Comparison of ENCODE assay signal across 13 cellular contexts in the genomic region with DNA sequence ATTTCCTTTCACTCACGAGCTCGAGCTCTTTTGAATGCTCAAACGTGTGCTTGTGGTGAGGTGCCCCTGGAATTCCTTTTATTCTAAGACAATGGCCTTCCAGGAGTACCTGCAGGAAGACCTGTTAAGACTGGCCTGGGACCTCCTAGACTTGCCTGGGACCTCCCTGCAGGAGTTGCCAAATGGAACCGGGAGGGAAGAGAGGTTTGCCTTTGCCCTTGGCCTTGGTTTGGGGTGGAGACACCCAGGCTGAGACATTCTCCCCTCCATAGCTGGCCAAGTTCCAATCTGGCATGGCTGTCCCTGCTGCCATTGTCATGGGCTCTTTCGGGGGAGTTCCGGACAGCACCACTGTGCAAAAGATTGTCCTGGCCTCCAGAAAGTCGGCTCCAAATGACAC. TPM values are rescaled to one million over a fixed set of nuclear protein-coding genes. Genes with fewer than 3 reads are reported as not detected.
DNase-seq lines count a peak whose midpoint lies in the region; ATAC-seq and TF ChIP-seq lines count a peak whose summit lies in the region.
"Had no signal": no experiment of that assay in that cellular context is flagged by ENCODE, and none has a peak within 500 bp of the region (broad histone marks: within the 10 kb centered on the region; RNA-seq: fewer than 3 reads in every experiment).

No MANE protein-coding gene starts in this region.

- H3K4me3 Mint-ChIP-seq in H9: no peak overlapping the region

- no peak overlapping the region for H3K4ac ChIP-seq in H9 (ENCODE audit: low read depth, low read length)

- no peaks in the 10 kb centered on the region for H3K79me1 ChIP-seq in H9 (ENCODE audit: insufficient read depth, low read depth, low read length, poor library complexity, severe bottlenecking)

- H3T11ph ChIP-seq in H9 (ENCODE audit: low read length): no peak overlapping the region

- no peak overlapping the region for H3K4me3 ChIP-seq in adrenal gland
- no peak overlapping the region for H3K4me3 ChIP-seq in right lobe of liver
- H3K4me3 ChIP-seq in subcutaneous abdominal adipose tissue (ENCODE audit: low read depth in 1 of 5, low read length in 5 of 5): peak overlapping the region in 1 of 5 donors; percentile 29

- no peak overlapping the region for H4K5ac ChIP-seq in H9 (ENCODE audit: insufficient read length, low read depth, low read length)

- H2BK20ac ChIP-seq in H9 (ENCODE audit: low read depth, low read length, poor library complexity, severe bottlenecking): no peak overlapping the region

- peaks cover 2% of the 10 kb centered on the region for H3K27me3 Mint-ChIP-seq in H9 (ENCODE audit: low read depth)

- H3K79me2 ChIP-seq in H9 (ENCODE audit: insufficient read depth, low read length): no peaks in the 10 kb centered on the region

- no peak overlapping the region for H3K23ac ChIP-seq in H9 (ENCODE audit: insufficient read length, low read depth, low read length)

- intact Hi-C loops in adrenal gland (cut with DNase I) (no loop called here), right lobe of liver (cut with DNase I) (loop anchor here in 1 of 2 donors (5.0 kb wide), 1 partner anchor 43 kb away; a partner anchor contains a TSS)

- H3K18ac ChIP-seq in H9 (ENCODE audit: insufficient read length, low read depth, low read length): no peak overlapping the region

- TF ChIP-seq POLR2A in adrenal gland (IDR thresholded peaks at IDR 0.05) (no peak), right lobe of liver (IDR thresholded peaks at IDR 0.05) (no peak)

- H3K4me1 ChIP-seq in H9 (ENCODE audit: insufficient read depth, low read length) (peaks cover 6% of the 10 kb centered on the region; the same call in 1 of the 2 replicates), adrenal gland (replicated peaks in 1 of 2) (peaks cover 53 to 69% of the 10 kb centered on the region in 2 donors), right lobe of liver (peaks cover 0 to 54% (median 29%) of the 10 kb centered on the region in 4 donors), subcutaneous abdominal adipose tissue (ENCODE audit: control insufficient read depth in 5 of 5, insufficient read depth in 5 of 5, low read length in 5 of 5) (peaks cover 22 to 66% (median 58%) of the 10 kb centered on the region in 5 donors)

- H3K4me1 Mint-ChIP-seq in H9: peaks cover 34 to 37% of the 10 kb centered on the region in 2 experiments

- DNase-seq in H9 (peak; percentile 52), adrenal gland (peak in 6 of 7 donors; percentile 51 to 78 (median 68)), right lobe of liver (peak in 1 of 3 donors; percentile 51), NCI-H1436 treated with DMSO at 0.1 percent for 48 hours (lab: John Stamatoyannopoulos, UW) (no peak)
- DNase-seq: activated effector memory CD4-positive, alpha-beta T cell treated with anti-CD3 and anti-CD28 coated beads, Interleukin-2, amount 50 U/mL, for 16 hours; DMS79 treated with DMSO at 0.1 percent for 48 hours; GOT3; islet precursor cell; NCI-H1092; retina had no signal

- no peaks in the 10 kb centered on the region for H3K27me3 ChIP-seq in H9 (ENCODE audit: insufficient read depth, low read length)
- no peaks in the 10 kb centered on the region for H3K27me3 ChIP-seq in adrenal gland
- H3K27me3 ChIP-seq in right lobe of liver: no peaks in the 10 kb centered on the region
- no peaks in the 10 kb centered on the region for H3K27me3 ChIP-seq in subcutaneous abdominal adipose tissue (ENCODE audit: control insufficient read depth in 5 of 5, insufficient read depth in 4 of 5, low read length in 5 of 5)

- H2BK15ac ChIP-seq in H9 (ENCODE audit: low read depth, low read length): no peak overlapping the region

- H3K9ac ChIP-seq in H9 (ENCODE audit: extremely low read depth, insufficient read length, low read length) (no peak overlapping the region), subcutaneous abdominal adipose tissue (ENCODE audit: low read length in 5 of 5) (peak overlapping the region in 2 of 5 donors; percentile 13 to 15)

- H3K9me3 ChIP-seq in H9 (ENCODE audit: control insufficient read depth, low read depth, low read length) (no peaks in the 10 kb centered on the region), adrenal gland (replicated peaks in 1 of 3) (no peaks in the 10 kb centered on the region), right lobe of liver (no peaks in the 10 kb centered on the region), subcutaneous abdominal adipose tissue (ENCODE audit: control insufficient read depth in 5 of 5, low read length in 5 of 5) (no peaks in the 10 kb centered on the region)

- no peaks in the 10 kb centered on the region for H4K20me1 ChIP-seq in H9 (ENCODE audit: control insufficient read depth, insufficient read depth, insufficient read length)

- no peaks in the 10 kb centered on the region; a peak in 1 of 5 replicates for H3K9me3 Mint-ChIP-seq in H9

- no peak overlapping the region for H2BK5ac ChIP-seq in H9 (ENCODE audit: insufficient read length, low read length)

- no peak overlapping the region for H4K8ac ChIP-seq in H9 (replicated peaks; ENCODE audit: insufficient read length, low read depth, low read length)

- H3K56ac ChIP-seq in H9 (ENCODE audit: insufficient read length, low read depth, low read length): no peak overlapping the region

- 0 out of 2 replicates have a peak overlapping the region, but pooled peaks have one; percentile 3 for H3K14ac ChIP-seq in H9 (ENCODE audit: insufficient read depth, low read length)

- H3K23me2 ChIP-seq in H9 (ENCODE audit: insufficient read length, low read depth, low read length, poor library complexity, severe bottlenecking): peaks cover 3% of the 10 kb centered on the region

- H3K27ac ChIP-seq in H9 (ENCODE audit: insufficient read length, low read depth, low read length) (no peak overlapping the region), adrenal gland (peak overlapping the region; percentile 71 to 98 (median 95)), right lobe of liver (peak overlapping the region; percentile 75 to 95 (median 78)), subcutaneous abdominal adipose tissue (ENCODE audit: low read depth, low read length) (peak overlapping the region; percentile 89)

- no peak overlapping the region for H2AFZ ChIP-seq in H9 (ENCODE audit: low read length)

- no peak overlapping the region for H2BK120ac ChIP-seq in H9 (ENCODE audit: low read depth, low read length, poor library complexity, severe bottlenecking)

- H3K36me3 Mint-ChIP-seq in H9 (ENCODE audit: insufficient read depth in 1 of 3, low read depth in 3 of 3): no peaks in the 10 kb centered on the region

- no peaks in the 10 kb centered on the region for H3K36me3 ChIP-seq in adrenal gland (replicated peaks in 1 of 2)
- no peaks in the 10 kb centered on the region for H3K36me3 ChIP-seq in right lobe of liver
- H3K36me3 ChIP-seq in subcutaneous abdominal adipose tissue (ENCODE audit: control insufficient read depth in 5 of 5, insufficient read depth in 5 of 5, low read length in 5 of 5): no peaks in the 10 kb centered on the region

- TF ChIP-seq CTCF in H9 (conservative IDR thresholded peaks at IDR 0.05) (no peak), adrenal gland (IDR thresholded peaks at IDR 0.05) (no peak), right lobe of liver (IDR thresholded peaks at IDR 0.05) (no peak)

- no peak overlapping the region for H3K4me2 ChIP-seq in H9 (ENCODE audit: insufficient read depth, insufficient read length, low read length)

- no CpG with 5 or more reads among the region's 7 CpGs for WGBS in H9 (ENCODE audit: extremely low coverage, insufficient read length, low lambda C conversion rate)
- WGBS in adrenal gland, 4 donors: 16 to 34% (median 23%) methylated on average over 7 of the region's 7 CpGs
- WGBS in right lobe of liver (ENCODE audit: insufficient coverage, low coverage, low lambda C conversion rate, missing lambda C conversion rate): 23% methylated on average over 7 of the region's 7 CpGs

- no peak overlapping the region for H4K91ac ChIP-seq in H9 (ENCODE audit: insufficient read length, low read depth, low read length)

- no peak overlapping the region for H2BK12ac ChIP-seq in H9 (ENCODE audit: insufficient read length, low read depth, low read length)

- H2AK5ac ChIP-seq in H9 (ENCODE audit: insufficient read length, low read length): no peak overlapping the region

- ATAC-seq in right lobe of liver: no peak
- ATAC-seq in HG03469 (IDR thresholded peaks at IDR 0.05; ENCODE audit: unreplicated experiment): no peak
- no peak for ATAC-seq in GM21576 (IDR thresholded peaks at IDR 0.05; ENCODE audit: unreplicated experiment)

- H3K27ac Mint-ChIP-seq in H9: peak overlapping the region; percentile 66 to 87 (median 85)

RNA-seq across cellular contexts. Expression of a gene that starts 39.7 kb away (rescaled TPM):
- 25.9 and 27.6 TPM in 2 replicates for total RNA-seq in H9 (2021)
- 10 to 100 TPM; 36.3 to 67.0 (median 49.3) TPM for total RNA-seq in adrenal gland
- polyA plus RNA-seq in adrenal gland: 10 to 100 TPM; 37.4 to 47.8 (median 37.9) TPM
- 10 to 100 TPM; 16.6 to 22.1 (median 19.2) TPM for total RNA-seq in right lobe of liver

RNA-seq across cellular contexts. Expression of a gene that starts 41.3 kb away (rescaled TPM):
- total RNA-seq in H9 (2021) (82.9 and 84.0 TPM in 2 replicates), adrenal gland (100 to 1,000 TPM; 211 to 711 (median 386) TPM), right lobe of liver (100 to 1,000 TPM in 4 of 6 experiments, 10 to 100 TPM in 2; 51.7 to 180 (median 143) TPM)
- 100 to 1,000 TPM; 109 to 149 (median 123) TPM for polyA plus RNA-seq in adrenal gland
